In genomic region chr2:104872866-104873688, GRCh38 we compare ENCODE assay signal across 8 cellular contexts.
DNase-seq lines count a peak whose midpoint lies in the region; ATAC-seq lines count a peak whose summit lies in the region.

No MANE protein-coding gene starts in this region.

- peaks cover 6% of the 10 kb centered on the region for H3K4me1 Mint-ChIP-seq in central memory CD8-positive, alpha-beta T cell

- H3K36me3 Mint-ChIP-seq in central memory CD8-positive, alpha-beta T cell (ENCODE audit: insufficient read depth) = peaks cover 2% of the 10 kb centered on the region

- H3K27ac Mint-ChIP-seq in central memory CD8-positive, alpha-beta T cell (ENCODE audit: low read depth) = no peak overlapping the region

- no peaks in the 10 kb centered on the region for H3K9me3 Mint-ChIP-seq in central memory CD8-positive, alpha-beta T cell

- peak overlapping the region; percentile 42 for H3K4me3 Mint-ChIP-seq in central memory CD8-positive, alpha-beta T cell

- DNase-seq in DMS153 treated with DMSO at 0.1 percent for 48 hours (lab: John Stamatoyannopoulos, UW; ENCODE audit: unreplicated experiment) = peak; percentile 75
- peak; percentile 57 for DNase-seq in GM19238 (ENCODE audit: insufficient read length, low spot score)
- peak; percentile 78 for DNase-seq in OCI-M1 (lab: John Stamatoyannopoulos, UW)
- no peak for DNase-seq in central memory CD8-positive, alpha-beta T cell (ENCODE audit: low spot score in 2 of 2)
- DNase-seq in kidney tubule cell (ENCODE audit: low spot score) = peak; percentile 91
- DNase-seq in stimulated activated CD4-positive, alpha-beta T cell treated with anti-CD3 and anti-CD28 coated beads, Interleukin-12 subunit alpha, Interleukin-12 subunit beta, amount 100 ng/mL, for 4 hours = peak; percentile 28
- no peak for DNase-seq in NCI-H1694 treated with DMSO at 0.1 percent for 48 hours (lab: John Stamatoyannopoulos, UW)

- peaks cover 68% of the 10 kb centered on the region for H3K27me3 Mint-ChIP-seq in central memory CD8-positive, alpha-beta T cell

- ATAC-seq in HG03457 (IDR thresholded peaks at IDR 0.05; ENCODE audit: unreplicated experiment) = peak; percentile 78
- no peak for ATAC-seq in central memory CD8-positive, alpha-beta T cell (replicated peaks; ENCODE audit: extremely low read depth, poor library complexity, severe bottlenecking)

Comparison
In these comparisons a context has a peak if more than half of its experiments do, and no peak if none do; other contexts are left out.
1. DNase-seq: peak in DMS153 treated with DMSO at 0.1 percent for 48 hours (single experiment), GM19238 (single experiment), OCI-M1 (single experiment), kidney tubule cell (single experiment) and stimulated activated CD4-positive, alpha-beta T cell treated with anti-CD3 and anti-CD28 coated beads, Interleukin-12 subunit alpha, Interleukin-12 subunit beta, amount 100 ng/mL, for 4 hours (single experiment); none in central memory CD8-positive, alpha-beta T cell (0 of 2) and NCI-H1694 treated with DMSO at 0.1 percent for 48 hours (single experiment).